ENCODE assay signal across 8 cellular contexts in genomic region chrX:37302569-37302968, GRCh38. TPM values are rescaled to one million over a fixed set of nuclear protein-coding genes. Genes with fewer than 3 reads are reported as not detected.
DNase-seq lines count a peak whose midpoint lies in the region; ATAC-seq and TF ChIP-seq lines count a peak whose summit lies in the region.

No MANE protein-coding gene starts in this region.

- no peak overlapping the region for H3K4me3 ChIP-seq in mucosa of descending colon

- peak; percentile 68 for ATAC-seq in mucosa of descending colon
- ATAC-seq in GM18498 (IDR thresholded peaks at IDR 0.05; ENCODE audit: unreplicated experiment): no peak

- DNase-seq in ELF-1 (ENCODE audit: low read depth, low spot score) (peak; percentile 37), OCI-M1 (lab: John Stamatoyannopoulos, UW) (peak; percentile 57), fibroblast of gingiva (ENCODE audit: low read depth) (peak; percentile 23), mucosa of descending colon (peak in 2 of 3 donors; percentile 21 to 23), HUDEP-2 (lab: John Stamatoyannopoulos, UW; ENCODE audit: unreplicated experiment in 76 of 76) (no peak), OCI-M2 (lab: John Stamatoyannopoulos, UW; ENCODE audit: unreplicated experiment) (no peak)
- DNase-seq in activated CD4-positive, CD25-positive, alpha-beta regulatory T cell (lab: John Stamatoyannopoulos, UW): no peak

- intact Hi-C loops in mucosa of descending colon (cut with DNase I, micrococcal nuclease): no loop called here

- no peaks in the 10 kb centered on the region for H3K4me1 ChIP-seq in mucosa of descending colon (ENCODE audit: low read depth)

- no peak for TF ChIP-seq CTCF in mucosa of descending colon (IDR thresholded peaks at IDR 0.05)

- no peaks in the 10 kb centered on the region for H3K9me3 ChIP-seq in mucosa of descending colon

- H3K36me3 ChIP-seq in mucosa of descending colon (ENCODE audit: low read depth): no peaks in the 10 kb centered on the region

RNA-seq across cellular contexts. Expression of gene PRRG1, which starts 46.6 kb away (rescaled TPM):
- 10 to 100 TPM; 11.1 to 12.0 (median 11.6) TPM for total RNA-seq in mucosa of descending colon

Comparison
In these comparisons a context has a peak if more than half of its experiments do, and no peak if none do; other contexts are left out.
1. DNase-seq: peak in ELF-1 (single experiment), OCI-M1 (single experiment), fibroblast of gingiva (single experiment) and mucosa of descending colon (2 of 3); none in HUDEP-2 (0 of 76), activated CD4-positive, CD25-positive, alpha-beta regulatory T cell (0 of 4) and OCI-M2 (single experiment).